19 cellular contexts compared by ENCODE assay signal in the genomic region with DNA sequence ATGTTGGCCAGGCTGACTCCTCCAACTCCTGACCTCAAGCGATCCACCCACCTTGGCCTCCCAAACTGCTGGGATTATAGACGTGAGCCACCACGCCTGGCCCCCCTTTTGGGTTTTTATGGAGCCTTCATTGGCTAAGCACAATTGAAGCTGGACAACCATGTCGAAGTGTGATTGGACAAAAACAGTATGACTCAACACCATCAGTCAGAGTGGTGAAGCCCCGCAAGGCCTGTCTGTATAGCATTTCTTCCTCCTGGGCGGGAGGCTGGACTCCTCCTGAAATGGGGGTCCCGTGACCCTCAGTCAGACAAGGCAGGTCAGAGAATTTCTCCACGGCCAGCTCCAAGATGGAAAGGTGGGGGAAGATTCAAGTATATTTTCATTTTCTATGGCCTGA. TPM values are rescaled to one million over a fixed set of nuclear protein-coding genes. Genes with fewer than 3 reads are reported as not detected.
A peak's percentile ranks its signal among the peaks of the same experiment; 100 is the strongest.
DNase-seq lines count a peak whose midpoint lies in the region; ATAC-seq, FAIRE-seq and TF ChIP-seq lines count a peak whose summit lies in the region.
"Had no signal": no experiment of that assay in that cellular context is flagged by ENCODE, and none has a peak within 500 bp of the region (broad histone marks: within the 10 kb centered on the region; RNA-seq: fewer than 3 reads in every experiment).

No MANE protein-coding gene starts in this region.

- H3K14ac ChIP-seq in IMR-90 (replicated peaks; ENCODE audit: low read depth, low read length), result 0 out of 2 replicates have a peak overlapping the region, but pooled peaks have one; percentile 11

- peaks cover 22% of the 10 kb centered on the region for H3K4me1 Mint-ChIP-seq in neural crest cell

- H3K4me3 Mint-ChIP-seq in neural crest cell, result peak overlapping the region; percentile 62

- peak overlapping the region; percentile 21; the same call in 1 of the 2 replicates for H3K23ac ChIP-seq in IMR-90 (ENCODE audit: low read depth, low read length)

- TF ChIP-seq POLR2A in IMR-90 (IDR thresholded peaks at IDR 0.05; ENCODE audit: low read depth, low read length) (no peak), GM12878 (IDR thresholded peaks at IDR 0.05; ENCODE audit: low read depth, low read length) (no peak)

- H3K4me1 ChIP-seq in IMR-90 (ENCODE audit: control insufficient read depth, insufficient read depth, low read length) (peaks cover 17% of the 10 kb centered on the region), GM12878 (ENCODE audit: control insufficient read depth, insufficient read depth, low read length) (peaks cover 3% of the 10 kb centered on the region; the same call in 1 of the 2 replicates)
- H3K4me1 ChIP-seq: BE2C had no signal

- no peak for TF ChIP-seq EP300 in GM12878 (IDR thresholded peaks at IDR 0.05; ENCODE audit: borderline replicate concordance in 1 of 2, control insufficient read depth in 1 of 2, low read depth in 2 of 2, low read length in 2 of 2)

- peak overlapping the region; percentile 48; the same call in 1 of the 2 replicates for H3K4ac ChIP-seq in IMR-90 (ENCODE audit: low read depth, low read length)

- H2AK9ac ChIP-seq in IMR-90 (replicated peaks; ENCODE audit: low read depth, low read length, poor library complexity), result peak overlapping the region; percentile 7

- H3K4me3 ChIP-seq in IMR-90 (ENCODE audit: insufficient read depth, low read depth, low read length) (no peak overlapping the region), GM12878 (0 out of 2 replicates have a peak overlapping the region, but pooled peaks have one; percentile 40)
- H3K4me3 ChIP-seq: lung, sigmoid colon, upper lobe of left lung had no signal

- H2AK5ac ChIP-seq in IMR-90 (ENCODE audit: low read depth, low read length), result peak overlapping the region; percentile 52

- SMC1A ChIA-PET in GM12878 (lab: Charles Lee; ENCODE audit: uncharacterized antibody, unreplicated experiment), result interaction anchor here (1.2 to 3.8 kb wide), 3 partner anchors 27 to 65 kb away, joined by 3 to 16 read pairs (median 13); no protein-coding TSS in a partner anchor

- no peaks in the 10 kb centered on the region for H3K9me3 Mint-ChIP-seq in neural crest cell

- peak overlapping the region in 1 of 2 experiments; percentile 53; a peak in 1 of 4 replicates for H4K8ac ChIP-seq in IMR-90 (ENCODE audit: low read depth in 2 of 2, low read length in 2 of 2)

- H3K9me3 ChIP-seq in IMR-90 (ENCODE audit: control insufficient read depth, insufficient read depth, low read length), result no peaks in the 10 kb centered on the region
- no peaks in the 10 kb centered on the region for H3K9me3 ChIP-seq in GM12878 (replicated peaks; ENCODE audit: control insufficient read depth, insufficient read depth, low read length)
- H3K9me3 ChIP-seq: BE2C, neutrophil, sigmoid colon, upper lobe of left lung had no signal

- H3K4me2 ChIP-seq in IMR-90 (ENCODE audit: low read depth, low read length) (peak overlapping the region; percentile 47; the same call in 1 of the 2 replicates), GM12878 (ENCODE audit: control insufficient read depth, insufficient read depth) (no peak overlapping the region)

- dilution Hi-C loops in IMR-90 (cut with HindIII; ENCODE audit: low sequenced_read_pairs, unreplicated experiment), result no loop called here

- peak; percentile 67 for DNase-seq in Caki2 (ENCODE audit: low read depth)
- peak; percentile 67 for DNase-seq in IMR-90
- DNase-seq in GM12878 (ENCODE audit: low read depth, low spot score), result no peak
- DNase-seq in neural crest cell (ENCODE audit: low read depth, low spot score), result no peak
- DNase-seq in iPS-NIHi7 (ENCODE audit: extremely low spot score), result no peak
- DNase-seq in kidney glomerular epithelial cell (lab: John Stamatoyannopoulos, UW), result no peak
- DNase-seq in GM19239 (ENCODE audit: insufficient read length, low spot score), result no peak
- no peak for DNase-seq in SW480 (ENCODE audit: low spot score)
- DNase-seq: activated CD4-positive, alpha-beta T cell treated with anti-CD3 and anti-CD28 coated beads, Interleukin-2, amount 50 U/mL, for 48 hours; activated effector memory CD4-positive, alpha-beta T cell treated with Interleukin-2 at 50 U/mL for 16 hours; BE2C; MM.1S; NCI-H2081; sigmoid colon; stimulated activated CD4-positive, alpha-beta T cell treated with anti-CD3 and anti-CD28 coated beads, Interleukin-4, amount 100 ng/mL, for 4 hours; upper lobe of left lung had no signal

- in situ Hi-C loops in Caki2 (cut with HindIII; ENCODE audit: low pct_unique_long_range_greater_than_20kb, low sequenced_read_pairs) (no loop called here), IMR-90 (cut with MboI; ENCODE audit: low sequenced_read_pairs) (no loop called here), GM12878 (cut with MboI) (no loop called here)

- BruUV-seq in IMR-90 (replicated peaks; lab: Mats Ljungman, UMichigan) (no TSS peak), GM12878 (replicated peaks; lab: Mats Ljungman, UMichigan) (no TSS peak)

- intact Hi-C loops in IMR-90 (cut with micrococcal nuclease) (no loop called here), GM12878 (cut with micrococcal nuclease; ENCODE audit: unreplicated experiment) (no loop called here)

- ATAC-seq in IMR-90 (ENCODE audit: low read depth) (no peak), GM12878 (no peak)

- no peak overlapping the region for H3K27ac Mint-ChIP-seq in neural crest cell (ENCODE audit: unreplicated experiment)

- H3K27ac ChIP-seq in IMR-90 (ENCODE audit: insufficient read depth, low read length) (no peak overlapping the region; the same call in 1 of the 2 replicates), GM12878 (ENCODE audit: control insufficient read depth, insufficient read depth) (no peak overlapping the region)
- H3K27ac ChIP-seq: neutrophil, upper lobe of left lung had no signal

- H4K91ac ChIP-seq in IMR-90 (ENCODE audit: insufficient read depth, low read depth, low read length), result peak overlapping the region; percentile 59; the same call in 1 of the 2 replicates

- peak overlapping the region; percentile 63 for H2BK5ac ChIP-seq in IMR-90 (ENCODE audit: low read depth, low read length, poor library complexity, severe bottlenecking)

- peaks cover 39% of the 10 kb centered on the region for H3K79me2 ChIP-seq in GM12878 (ENCODE audit: control insufficient read depth, insufficient read depth, low read length)

- H2BK15ac ChIP-seq in IMR-90 (ENCODE audit: low read depth, low read length), result no peak overlapping the region; the same call in 1 of the 3 replicates

- TF ChIP-seq RAD21 in IMR-90 (IDR thresholded peaks at IDR 0.05; ENCODE audit: low read length) (no peak), GM12878 (IDR thresholded peaks at IDR 0.05; ENCODE audit: insufficient read depth, low read depth, low read length) (no peak)

- H2BK20ac ChIP-seq in IMR-90 (ENCODE audit: low read depth, low read length), result no peak overlapping the region

- H3K56ac ChIP-seq in IMR-90 (ENCODE audit: extremely low read depth, insufficient read depth, low read length), result no peak overlapping the region

- H2AFZ ChIP-seq in IMR-90 (replicated peaks; ENCODE audit: low read length, poor library complexity) (no peak overlapping the region), GM12878 (ENCODE audit: control insufficient read depth, low read depth, low read length) (no peak overlapping the region)

- peaks cover 25% of the 10 kb centered on the region for H3K9me1 ChIP-seq in IMR-90 (ENCODE audit: insufficient read depth, low read length)

- H3K27me3 ChIP-seq in IMR-90 (ENCODE audit: control insufficient read depth, insufficient read depth, low read length), result no peaks in the 10 kb centered on the region
- H3K27me3 ChIP-seq in GM12878 (replicated peaks in 1 of 2; ENCODE audit: control insufficient read depth in 2 of 2, insufficient read depth in 2 of 2, low read length in 1 of 2), result no peaks in the 10 kb centered on the region
- H3K27me3 ChIP-seq: BE2C had no signal

- TF ChIP-seq CTCF in IMR-90 (conservative IDR thresholded peaks at IDR 0.05; ENCODE audit: low read depth, low read length), result no peak
- no peak for TF ChIP-seq CTCF in GM12878 (IDR thresholded peaks at IDR 0.05 in 2 of 3, conservative IDR thresholded peaks at IDR 0.05 in 1 of 3; ENCODE audit: control insufficient read depth in 2 of 3, extremely low read depth in 1 of 3, insufficient read depth in 1 of 3, low read depth in 3 of 3, low read length in 3 of 3)
- no peak for TF ChIP-seq CTCF in neural crest cell (conservative IDR thresholded peaks at IDR 0.05)

- POLR2A ChIA-PET in IMR-90 (lab: Charles Lee; ENCODE audit: unreplicated experiment), result no interaction called here
- POLR2A ChIA-PET in GM12878 (lab: Charles Lee), result interaction anchor here (0.6 kb wide), 1 partner anchor 23 kb away, joined by 5 read pairs; no protein-coding TSS in a partner anchor

- H3K36me3 Mint-ChIP-seq in neural crest cell (ENCODE audit: low read depth), result no peaks in the 10 kb centered on the region

- H2BK120ac ChIP-seq in IMR-90 (ENCODE audit: low read depth, low read length), result peak overlapping the region; percentile 36; the same call in 1 of the 2 replicates

- 88% methylated on average over 4 of the region's 8 CpGs; no CpG with 5 or more reads in 1 of the 2 experiments for WGBS in IMR-90 (ENCODE audit: extremely low coverage in 2 of 2, insufficient read length in 1 of 2), 2 experiments
- 98% methylated on average over 8 of the region's 8 CpGs for WGBS in GM12878 (ENCODE audit: insufficient coverage, insufficient replicate concordance, low lambda C conversion rate, missing lambda C conversion rate)

- no peak overlapping the region for H4K5ac ChIP-seq in IMR-90 (ENCODE audit: low read depth, low read length)

- H3K79me1 ChIP-seq in IMR-90 (ENCODE audit: low read depth in 1 of 2, low read length in 2 of 2), result peaks cover 18 to 55% of the 10 kb centered on the region in 2 experiments

- H4K20me1 ChIP-seq in IMR-90 (ENCODE audit: insufficient read depth, low read length), result 0 out of 2 replicates have a peak, but pooled peaks cover 4% of the 10 kb centered on the region
- no peaks in the 10 kb centered on the region for H4K20me1 ChIP-seq in GM12878 (ENCODE audit: control insufficient read depth, insufficient read depth)

- no peak overlapping the region for H3K18ac ChIP-seq in IMR-90 (ENCODE audit: low read depth, low read length)

- RAD21 ChIA-PET in GM12878 (lab: Charles Lee; ENCODE audit: unreplicated experiment), result interaction anchor here (0.9 to 2.4 kb wide), 3 partner anchors 28 to 65 kb away, joined by 3 to 10 read pairs (median 8); no protein-coding TSS in a partner anchor

- H3K27me3 Mint-ChIP-seq in neural crest cell (ENCODE audit: low read depth), result no peaks in the 10 kb centered on the region

- CTCF ChIA-PET in IMR-90 (lab: Yijun Ruan, JAX) (interaction anchor here (1.4 kb wide), 1 partner anchor 28 kb away, joined by 6 read pairs; no protein-coding TSS in a partner anchor), GM12878 (lab: Yijun Ruan, JAX) (interaction anchor here (1.2 to 9.4 kb wide), 3 partner anchors 27 to 65 kb away, joined by 3 to 74 read pairs (median 10); no protein-coding TSS in a partner anchor)

- FAIRE-seq in GM12878 (lab: Jason Lieb, UNC) (no peak), GM19239 (lab: Jason Lieb, UNC) (no peak)

- no peak overlapping the region for H3K9ac ChIP-seq in IMR-90 (ENCODE audit: low read depth, low read length)
- H3K9ac ChIP-seq in GM12878 (ENCODE audit: control insufficient read depth, insufficient read depth, low read length), result no peak overlapping the region

- H3K36me3 ChIP-seq in IMR-90 (ENCODE audit: control insufficient read depth, insufficient read depth, low read length) (no peaks in the 10 kb centered on the region), GM12878 (ENCODE audit: control insufficient read depth in 2 of 2, insufficient read depth in 2 of 2, low read length in 1 of 2) (no peaks in the 10 kb centered on the region)
- H3K36me3 ChIP-seq: BE2C, neutrophil, sigmoid colon, upper lobe of left lung had no signal

RNA-seq across cellular contexts. Expression of gene PARVB, which starts 3.1 kb away (rescaled TPM):
- 61.7 and 106 TPM in 2 replicates for total RNA-seq in Caki2 (2014; rRNA removed; shearing (Covaris generic); ENCODE audit: low replicate concordance)
- total RNA-seq in IMR-90 (2012; rRNA removed) (38.6 and 44.3 TPM in 2 replicates), GM12878 (2014; rRNA removed) (134 and 152 TPM in 2 replicates), GM12878 (2014; rRNA removed; fragmentation: Illumina TruSeq; extraction: Trizol) (69.7 and 70.3 TPM in 2 replicates), GM12878 (2021) (154 and 159 TPM in 2 replicates), neural crest cell (19.6 and 21.8 TPM in 2 replicates)
- polyA plus RNA-seq in IMR-90 (2012; rRNA removed) (53.9 and 84.7 TPM in 2 replicates), GM12878 (2011; rRNA removed) (206 and 264 TPM in 2 replicates), GM12878 (2014; fragmentation: Illumina TruSeq; extraction: Trizol) (40.7 and 82.2 TPM in 2 replicates), GM12878 (2014; fragmentation: Nextera tagmentation; extraction: Ambion mirVana) (1 to 10 TPM; 5.2 to 7.1 TPM), GM12878 (2014; rRNA removed) (239 and 255 TPM in 2 replicates), GM12878 (2016; fragmentation: Nextera tagmentation; extraction: Ambion mirVana) (10 to 100 TPM; 60.9 to 66.9 TPM)
- polyA plus RNA-seq in IMR-90 (2012; cell fraction: cytosol; rRNA removed), result 60.4 and 63.8 TPM in 2 replicates
- 22.4 and 22.7 TPM in 2 replicates for polyA plus RNA-seq in IMR-90 (2012; cell fraction: nucleus; rRNA removed; ENCODE audit: low replicate concordance)
- total RNA-seq in GM12878 (2013; cell fraction: nucleolus; rRNA removed), result 111 and 117 TPM in 2 replicates
- 66.8 TPM for polyA plus RNA-seq in GM12878 (2011; ENCODE audit: low read depth)
- polyA plus RNA-seq in GM12878 (2011; cell fraction: cytosol; rRNA removed), result 342 and 427 TPM in 2 replicates
- 245 and 262 TPM in 2 replicates for polyA plus RNA-seq in GM12878 (2011; cell fraction: nucleus; rRNA removed)
- 179 and 250 TPM in 2 replicates for polyA plus RNA-seq in GM12878 (2012)
- 124 and 137 TPM in 2 replicates for polyA minus RNA-seq in GM12878 (2011; rRNA and poly(A)+ RNA removed)
- 41.4 and 42.4 TPM in 2 replicates for polyA minus RNA-seq in GM12878 (2011; cell fraction: cytosol; rRNA and poly(A)+ RNA removed)
- 18.9 and 21.1 TPM in 2 replicates for polyA minus RNA-seq in GM12878 (2011; cell fraction: nucleus; rRNA and poly(A)+ RNA removed)
- total RNA-seq: HT-29 had no signal

Comparison
In these comparisons a context has a peak if more than half of its experiments do, and no peak if none do; other contexts are left out.
1. DNase-seq: peak in Caki2 (single experiment) and IMR-90 (single experiment); none in GM12878 (single experiment), neural crest cell (single experiment), iPS-NIHi7 (single experiment), kidney glomerular epithelial cell (single experiment), GM19239 (single experiment) and SW480 (single experiment).